In the genomic region with DNA sequence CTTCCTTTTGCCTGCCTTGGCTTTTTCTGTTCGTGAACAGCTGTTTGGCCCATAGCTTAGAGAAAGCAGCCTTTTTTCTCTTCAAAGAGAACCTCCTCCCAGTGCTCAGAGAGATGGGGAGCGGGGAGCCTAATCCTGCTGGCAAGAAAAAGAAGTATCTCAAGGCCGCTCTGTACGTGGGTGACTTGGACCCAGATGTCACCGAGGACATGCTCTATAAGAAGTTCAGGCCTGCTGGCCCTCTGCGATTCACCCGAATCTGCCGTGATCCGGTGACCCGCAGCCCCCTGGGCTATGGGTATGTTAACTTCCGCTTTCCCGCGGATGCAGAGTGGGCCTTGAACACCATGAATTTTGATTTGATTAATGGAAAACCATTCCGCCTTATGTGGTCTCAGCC, we compare ENCODE assay signal across 11 cellular contexts. TPM values are rescaled to one million over a fixed set of nuclear protein-coding genes. Genes with fewer than 3 reads are reported as not detected.
DNase-seq lines count a peak whose midpoint lies in the region; ATAC-seq and TF ChIP-seq lines count a peak whose summit lies in the region.
"Had no signal": no experiment of that assay in that cellular context is flagged by ENCODE, and none has a peak within 500 bp of the region (broad histone marks: within the 10 kb centered on the region; RNA-seq: fewer than 3 reads in every experiment).

No MANE protein-coding gene starts in this region.

- no peaks in the 10 kb centered on the region for H3K9me3 Mint-ChIP-seq in activated T-cell treated with anti-CD3 and anti-CD28 coated beads, Interleukin-2, amount 50 U/mL, for 72 hours
- H3K9me3 Mint-ChIP-seq: natural killer cell treated with Interleukin-12 subunit alpha and Interleukin-12 subunit beta and Interleukin-15 and Interleukin-18, amount 100 ng/mL, for 72 hours had no signal

- H3K36me3 Mint-ChIP-seq in activated T-cell treated with anti-CD3 and anti-CD28 coated beads, Interleukin-2, amount 50 U/mL, for 72 hours (ENCODE audit: insufficient read depth in 2 of 2): no peaks in the 10 kb centered on the region
- H3K36me3 Mint-ChIP-seq: CD4-positive, alpha-beta memory T cell; natural killer cell treated with Interleukin-12 subunit alpha and Interleukin-12 subunit beta and Interleukin-15 and Interleukin-18, amount 100 ng/mL, for 72 hours had no signal

- peak; percentile 63 for DNase-seq in DMS53 (lab: John Stamatoyannopoulos, UW)
- no peak for DNase-seq in ascending aorta (ENCODE audit: low spot score in 2 of 2)
- no peak for DNase-seq in sigmoid colon
- no peak for DNase-seq in activated T-cell treated with anti-CD3 and anti-CD28 coated beads, Interleukin-2, amount 50 U/mL, for 72 hours
- DNase-seq in activated CD4-positive, alpha-beta T cell treated with anti-CD3 and anti-CD28 coated beads, Interleukin-2, amount 50 U/mL, for 4 hours: no peak
- DNase-seq in HUDEP-2 (lab: John Stamatoyannopoulos, UW; ENCODE audit: unreplicated experiment in 76 of 76): no peak
- DNase-seq: CD4-positive, alpha-beta memory T cell; NCI-H187 had no signal

- H3K4me3 Mint-ChIP-seq in activated T-cell treated with anti-CD3 and anti-CD28 coated beads, Interleukin-2, amount 50 U/mL, for 72 hours: no peak overlapping the region
- H3K4me3 Mint-ChIP-seq: natural killer cell treated with Interleukin-12 subunit alpha and Interleukin-12 subunit beta and Interleukin-15 and Interleukin-18, amount 100 ng/mL, for 72 hours had no signal

- H3K27me3 ChIP-seq in ascending aorta: no peaks in the 10 kb centered on the region
- peaks cover 9% of the 10 kb centered on the region for H3K27me3 ChIP-seq in iPS-18a (ENCODE audit: control insufficient read depth, insufficient read depth, low read length)
- H3K27me3 ChIP-seq in sigmoid colon: no peaks in the 10 kb centered on the region

- peak overlapping the region; percentile 74 for H3K27ac ChIP-seq in ascending aorta
- no peak overlapping the region for H3K27ac ChIP-seq in iPS-18a (ENCODE audit: low read length)
- peak overlapping the region; percentile 78 to 86 (median 82) for H3K27ac ChIP-seq in sigmoid colon

- H3K4me1 ChIP-seq in ascending aorta (no peaks in the 10 kb centered on the region), iPS-18a (ENCODE audit: control insufficient read depth, low read depth, low read length) (peaks cover 3% of the 10 kb centered on the region), sigmoid colon (peaks cover 0 to 9% (median 2%) of the 10 kb centered on the region in 4 donors)

- no peaks in the 10 kb centered on the region for H3K36me3 ChIP-seq in ascending aorta
- H3K36me3 ChIP-seq in iPS-18a (ENCODE audit: control insufficient read depth, low read depth, low read length): no peaks in the 10 kb centered on the region
- H3K36me3 ChIP-seq in sigmoid colon: no peaks in the 10 kb centered on the region

- intact Hi-C loops in ascending aorta (cut with DNase I): no loop called here
- intact Hi-C loops in sigmoid colon (cut with DNase I): no loop called here

- no peaks in the 10 kb centered on the region for H3K4me1 Mint-ChIP-seq in activated T-cell treated with anti-CD3 and anti-CD28 coated beads, Interleukin-2, amount 50 U/mL, for 72 hours (ENCODE audit: low read depth)
- H3K4me1 Mint-ChIP-seq: CD4-positive, alpha-beta memory T cell had no signal

- H3K4me3 ChIP-seq in ascending aorta (peak overlapping the region; percentile 57 to 61), iPS-18a (ENCODE audit: low read length) (peak overlapping the region; percentile 86), sigmoid colon (peak overlapping the region; percentile 29 to 52 (median 50))

- no peak for TF ChIP-seq CTCF in ascending aorta (IDR thresholded peaks at IDR 0.05)
- no peak for TF ChIP-seq CTCF in sigmoid colon (IDR thresholded peaks at IDR 0.05)

- no peak for TF ChIP-seq POLR2A in sigmoid colon (IDR thresholded peaks at IDR 0.05)

- peaks cover 20% of the 10 kb centered on the region for H3K27me3 Mint-ChIP-seq in activated T-cell treated with anti-CD3 and anti-CD28 coated beads, Interleukin-2, amount 50 U/mL, for 72 hours (ENCODE audit: low read depth)
- H3K27me3 Mint-ChIP-seq: CD4-positive, alpha-beta memory T cell had no signal

- H3K9ac ChIP-seq in iPS-18a (ENCODE audit: low read length): peak overlapping the region; percentile 26

- H3K27ac Mint-ChIP-seq in activated T-cell treated with anti-CD3 and anti-CD28 coated beads, Interleukin-2, amount 50 U/mL, for 72 hours: no peak overlapping the region
- H3K27ac Mint-ChIP-seq: natural killer cell treated with Interleukin-12 subunit alpha and Interleukin-12 subunit beta and Interleukin-15 and Interleukin-18, amount 100 ng/mL, for 72 hours had no signal

- no peaks in the 10 kb centered on the region for H3K9me3 ChIP-seq in ascending aorta
- H3K9me3 ChIP-seq in iPS-18a (ENCODE audit: control insufficient read depth, low read depth, low read length): no peaks in the 10 kb centered on the region
- no peaks in the 10 kb centered on the region for H3K9me3 ChIP-seq in sigmoid colon

- 65 to 69% methylated on average over 14 of the region's 14 CpGs for WGBS in sigmoid colon, 2 donors

- TF ChIP-seq EP300 in sigmoid colon (IDR thresholded peaks at IDR 0.05): no peak

- ATAC-seq in GM18870 (IDR thresholded peaks at IDR 0.05; ENCODE audit: unreplicated experiment): no peak
- ATAC-seq in activated T-cell treated with anti-CD3 and anti-CD28 coated beads, Interleukin-2, amount 50 U/mL, for 72 hours (replicated peaks in 1 of 2): no peak
- ATAC-seq: natural killer cell treated with Interleukin-12 subunit alpha and Interleukin-12 subunit beta and Interleukin-15 and Interleukin-18, amount 100 ng/mL, for 72 hours had no signal

RNA-seq across cellular contexts. Expression of a gene that starts 0.8 kb away (rescaled TPM):
- total RNA-seq in ascending aorta (0.75 TPM), sigmoid colon (1 to 10 TPM; 3.3 to 6.3 (median 4.7) TPM)
- under 1 TPM in 2 of 3 donors, not detected in 1; 0.58 to 0.60 TPM for polyA plus RNA-seq in sigmoid colon
- total RNA-seq in activated T-cell treated with anti-CD3 and anti-CD28 coated beads, Interleukin-2, amount 50 U/mL, for 72 hours: not detected
- total RNA-seq: CD4-positive, alpha-beta memory T cell; natural killer cell treated with Interleukin-12 subunit alpha and Interleukin-12 subunit beta and Interleukin-15 and Interleukin-18, amount 100 ng/mL, for 72 hours had no signal
- polyA plus RNA-seq: CD4-positive, alpha-beta memory T cell had no signal
